ENCODE assay signal across 21 cellular contexts in the genomic region with DNA sequence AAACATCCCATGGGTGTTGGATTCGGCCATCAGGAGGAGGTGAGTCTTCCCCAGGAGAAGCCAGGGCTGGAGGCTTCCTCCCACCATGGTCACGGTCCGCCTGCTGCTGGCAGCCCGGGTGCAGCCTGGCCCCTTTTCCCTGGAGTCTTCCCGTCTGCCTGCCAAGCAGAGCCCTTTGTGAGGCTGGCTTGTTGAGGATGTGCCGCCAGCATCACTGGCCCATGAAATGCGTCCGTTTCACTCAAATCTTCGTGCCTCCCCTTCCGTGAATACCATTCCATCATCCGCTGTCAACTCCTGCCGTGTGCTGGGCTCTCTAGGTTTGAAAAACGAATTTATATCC. TPM values are rescaled to one million over a fixed set of nuclear protein-coding genes. Genes with fewer than 3 reads are reported as not detected.
"Had no signal": no experiment of that assay in that cellular context is flagged by ENCODE, and none has a peak within 500 bp of the region (broad histone marks: within the 10 kb centered on the region; RNA-seq: fewer than 3 reads in every experiment).

No MANE protein-coding gene starts in this region.

- H3K36me3 ChIP-seq: neural progenitor cell had no signal

- H3K36me3 Mint-ChIP-seq: activated naive CD8-positive, alpha-beta T cell had no signal

- H3K27me3 ChIP-seq: cardiac muscle cell, neural progenitor cell, right lobe of liver, upper lobe of left lung had no signal

- H3K27ac ChIP-seq: cardiac muscle cell, left ventricle myocardium inferior, neural progenitor cell, right lobe of liver, thoracic aorta, upper lobe of left lung had no signal

- H3K4me2 ChIP-seq: neural progenitor cell had no signal

- H3K4me1 ChIP-seq: neural progenitor cell had no signal

- DNase-seq: activated B cell treated with CpG ODN at 0.5 μM for 24 hours; activated CD4-positive, alpha-beta T cell treated with anti-CD3 and anti-CD28 coated beads for 4 hours; activated CD8-positive, alpha-beta T cell treated with anti-CD3 and anti-CD28 coated beads for 36 hours; activated effector memory CD4-positive, alpha-beta T cell treated with anti-CD3 and anti-CD28 coated beads, Interleukin-2, amount 50 U/mL, for 16 hours; amygdala; dermis blood vessel endothelial cell; foreskin melanocyte; left ventricle myocardium inferior; mammary epithelial cell; stimulated activated CD4-positive, alpha-beta T cell treated with anti-CD3 and anti-CD28 coated beads, Interleukin-4, amount 100 ng/mL, for 4 hours; stimulated activated naive B cell treated with anti-CD40 and anti-IgM and Interleukin-4, amounts not matched to agents 10 μg/mL and 1 μg/mL and 100 μg/mL, for 72 hours; T-cell; T-helper 9 cell; upper lobe of left lung had no signal

- H3K4me3 Mint-ChIP-seq: activated B cell treated with CpG ODN at 0.5 μM for 24 hours; activated CD8-positive, alpha-beta T cell treated with anti-CD3 and anti-CD28 coated beads for 36 hours; activated naive CD8-positive, alpha-beta T cell; neural progenitor cell; stimulated activated naive B cell treated with anti-CD40 and anti-IgM and Interleukin-4, amounts not matched to agents 10 μg/mL and 1 μg/mL and 100 μg/mL, for 72 hours had no signal

- H3K4me1 Mint-ChIP-seq: neural progenitor cell had no signal

- H3K9me3 ChIP-seq: left ventricle myocardium inferior, right lobe of liver, thoracic aorta, upper lobe of left lung had no signal

- H2AFZ ChIP-seq: neural progenitor cell had no signal

- H3K9ac ChIP-seq: neural progenitor cell had no signal

- H3K4me3 ChIP-seq: cardiac muscle cell, left ventricle myocardium inferior, neural progenitor cell, right lobe of liver, thoracic aorta, upper lobe of left lung had no signal

- H3K27me3 Mint-ChIP-seq: activated B cell treated with CpG ODN at 0.5 μM for 24 hours; activated CD8-positive, alpha-beta T cell treated with anti-CD3 and anti-CD28 coated beads for 36 hours; activated naive CD8-positive, alpha-beta T cell; stimulated activated naive B cell treated with anti-CD40 and anti-IgM and Interleukin-4, amounts not matched to agents 10 μg/mL and 1 μg/mL and 100 μg/mL, for 72 hours; T-cell had no signal

- H3K9me3 Mint-ChIP-seq: activated B cell treated with CpG ODN at 0.5 μM for 24 hours; activated CD8-positive, alpha-beta T cell treated with anti-CD3 and anti-CD28 coated beads for 36 hours; neural progenitor cell; stimulated activated naive B cell treated with anti-CD40 and anti-IgM and Interleukin-4, amounts not matched to agents 10 μg/mL and 1 μg/mL and 100 μg/mL, for 72 hours; T-cell had no signal

- H3K27ac Mint-ChIP-seq: activated B cell treated with CpG ODN at 0.5 μM for 24 hours; activated naive CD8-positive, alpha-beta T cell; neural progenitor cell; stimulated activated naive B cell treated with anti-CD40 and anti-IgM and Interleukin-4, amounts not matched to agents 10 μg/mL and 1 μg/mL and 100 μg/mL, for 72 hours; T-cell had no signal

RNA-seq across cellular contexts. Expression of a gene that starts 30.9 kb away (rescaled TPM):
- total RNA-seq: epithelial cell of proximal tubule, left ventricle myocardium inferior, myocyte had no signal
- polyA plus RNA-seq: mammary epithelial cell had no signal
